ENCODE assay signal across 24 cellular contexts in the genomic region with DNA sequence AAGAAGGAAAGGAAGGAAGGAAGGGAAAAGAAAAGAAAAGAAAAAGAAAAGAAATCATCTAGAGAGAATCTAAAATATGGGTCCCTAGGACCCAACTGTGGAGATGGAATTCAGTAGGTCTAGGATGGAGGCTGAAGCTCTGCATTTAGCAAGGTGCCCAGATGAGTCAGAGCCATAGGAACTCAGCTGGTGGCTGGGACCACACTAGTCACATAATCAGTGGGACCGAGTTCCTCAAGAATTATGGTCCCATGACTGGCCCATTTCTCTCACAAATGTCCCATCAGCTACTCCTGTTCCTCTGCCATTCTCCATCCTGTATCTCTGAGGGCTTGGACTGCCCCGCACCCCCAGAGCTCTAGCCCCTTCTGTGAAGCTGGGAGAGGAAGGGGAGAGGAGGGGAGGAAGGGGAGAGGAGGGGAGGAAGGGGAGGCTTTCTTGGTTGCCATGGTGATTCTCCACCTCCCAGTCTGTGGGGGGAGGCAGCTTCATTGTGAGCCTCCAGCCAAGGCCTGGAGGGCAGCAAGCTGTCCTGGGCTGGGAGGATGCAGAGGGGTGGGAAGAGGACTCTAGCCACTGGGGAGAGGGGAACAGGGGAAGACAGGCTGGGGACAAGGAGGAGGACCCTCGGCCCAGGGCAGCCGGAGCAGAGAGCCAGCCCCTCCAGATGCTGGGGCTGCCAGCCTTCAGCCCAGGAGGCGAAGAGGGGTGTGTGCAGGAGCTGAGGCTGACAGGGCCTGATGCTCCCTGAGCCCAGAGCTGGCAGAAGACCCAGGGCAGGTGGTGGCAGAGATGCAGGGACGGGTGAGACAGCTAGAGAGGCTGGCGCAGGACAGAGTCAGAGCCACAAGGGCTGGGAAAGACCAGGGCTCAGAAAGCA. TPM values are rescaled to one million over a fixed set of nuclear protein-coding genes. Genes with fewer than 3 reads are reported as not detected.
DNase-seq lines count a peak whose midpoint lies in the region; ATAC-seq, FAIRE-seq and TF ChIP-seq lines count a peak whose summit lies in the region.
"Had no signal": no experiment of that assay in that cellular context is flagged by ENCODE, and none has a peak within 500 bp of the region (broad histone marks: within the 10 kb centered on the region; RNA-seq: fewer than 3 reads in every experiment).

No MANE protein-coding gene starts in this region.

- H3K9me2 ChIP-seq in SK-N-SH = no peaks in the 10 kb centered on the region

- H2AFZ ChIP-seq in SK-N-SH (ENCODE audit: low read depth) = no peak overlapping the region

- ATAC-seq in SK-N-SH treated with all-trans-retinoic acid at 6 μM for 48 hours (no peak), HG03097 (IDR thresholded peaks at IDR 0.05; ENCODE audit: low FRiP score, unreplicated experiment) (no peak), aorta (ENCODE audit: low FRiP score) (no peak)
- ATAC-seq: activated naive CD4-positive, alpha-beta T cell treated with anti-CD3 and anti-CD28 coated beads, Interleukin-2, amount 50 U/mL, for 72 hours had no signal

- FAIRE-seq in RCC 7860 (lab: Jason Lieb, UNC) = no peak
- FAIRE-seq: endothelial cell of umbilical vein, islet of Langerhans had no signal

- no peak for TF ChIP-seq RAD21 in SK-N-SH (IDR thresholded peaks at IDR 0.05; ENCODE audit: low read length)

- TF ChIP-seq CTCF in SK-N-SH (IDR thresholded peaks at IDR 0.05) = no peak

- intact Hi-C loops in aorta (cut with DNase I) = no loop called here

- H3K27me3 ChIP-seq in SK-N-SH (ENCODE audit: insufficient read depth) = no peaks in the 10 kb centered on the region
- no peaks in the 10 kb centered on the region for H3K27me3 ChIP-seq in aorta (ENCODE audit: control insufficient read depth in 1 of 2, insufficient read depth in 2 of 2, low read length in 1 of 2)
- H3K27me3 ChIP-seq: MG63 had no signal

- H3K4me3 ChIP-seq in SK-N-SH (ENCODE audit: low read depth in 2 of 2, low read length in 1 of 2) (no peak overlapping the region), aorta (ENCODE audit: low read length in 2 of 2) (no peak overlapping the region)
- H3K4me3 ChIP-seq: MG63 had no signal

- CTCF ChIA-PET in SK-N-SH (lab: Yijun Ruan, JAX) = interaction anchor here (0.8 kb wide), 1 partner anchor 38 kb away, joined by 3 read pairs; no protein-coding TSS in a partner anchor

- H3K79me2 ChIP-seq in SK-N-SH (ENCODE audit: insufficient read depth) = no peaks in the 10 kb centered on the region

- no peak for TF ChIP-seq EP300 in SK-N-SH (IDR thresholded peaks at IDR 0.05; ENCODE audit: borderline replicate concordance in 1 of 2, low read depth in 1 of 2, low read length in 1 of 2)

- no peak overlapping the region for H3K4me2 ChIP-seq in SK-N-SH

- H3K27ac ChIP-seq in SK-N-SH (ENCODE audit: low read depth in 2 of 2, low read length in 1 of 2) = no peak overlapping the region
- H3K27ac ChIP-seq in aorta (ENCODE audit: low read depth in 1 of 2, low read length in 2 of 2) = no peak overlapping the region

- H3K4me1 ChIP-seq in SK-N-SH (ENCODE audit: control insufficient read depth in 1 of 2, insufficient read depth in 2 of 2, low read depth in 1 of 2, low read length in 1 of 2) (peaks cover 0 to 3% of the 10 kb centered on the region in 2 experiments; a peak in 1 of 4 replicates), aorta (ENCODE audit: control insufficient read depth in 1 of 2, insufficient read depth in 2 of 2, low read length in 2 of 2) (no peaks in the 10 kb centered on the region)

- WGBS in SK-N-SH (ENCODE audit: low lambda C conversion rate) = 76% methylated on average over 6 of the region's 7 CpGs
- WGBS in aorta, 2 donors = 73 to 79% methylated on average over 7 of the region's 7 CpGs

- H3K9me3 ChIP-seq in SK-N-SH (no peaks in the 10 kb centered on the region), aorta (ENCODE audit: control insufficient read depth, low read length) (no peaks in the 10 kb centered on the region)
- H3K9me3 ChIP-seq: MG63 had no signal

- DNase-seq in SK-N-SH (peak; percentile 54), RCC 7860 (ENCODE audit: low spot score) (peak; percentile 70), islet precursor cell (peak; percentile 82), HPDE6-E6E7 (ENCODE audit: extremely low spot score) (no peak), NCI-H1092 (lab: John Stamatoyannopoulos, UW) (no peak), aorta (no peak)
- DNase-seq: activated CD4-positive, alpha-beta T cell treated with anti-CD3 and anti-CD28 coated beads for 4 hours; Calu3; cortex of kidney; hippocampal formation; IMR-90; mammary epithelial cell; MG63; NCI-H1436 treated with DMSO at 0.1 percent for 48 hours; NCI-H345; SW 1271 had no signal

- no peak overlapping the region for H3K9ac ChIP-seq in SK-N-SH

- H4K20me1 ChIP-seq in SK-N-SH (ENCODE audit: insufficient read depth) = no peaks in the 10 kb centered on the region

- no peaks in the 10 kb centered on the region for H3F3A ChIP-seq in SK-N-SH (replicated peaks; ENCODE audit: insufficient read depth)

- H3K36me3 ChIP-seq in SK-N-SH (replicated peaks in 1 of 2; ENCODE audit: control insufficient read depth in 1 of 2, insufficient read depth in 2 of 2, low read length in 1 of 2) (no peaks in the 10 kb centered on the region), aorta (ENCODE audit: control insufficient read depth in 1 of 2, insufficient read depth in 2 of 2, low read length in 1 of 2) (no peaks in the 10 kb centered on the region)
- H3K36me3 ChIP-seq: MG63 had no signal

- POLR2A ChIA-PET in SK-N-SH (lab: Yijun Ruan, JAX) = no interaction called here

TF ChIP-seq in SK-N-SH, 30 proteins besides CTCF, POLR2A, EP300 and RAD21:
- TF ChIP-seq NFIC (IDR thresholded peaks at IDR 0.05; ENCODE audit: borderline replicate concordance) = no peak
- TF ChIP-seq, protein P1, sequence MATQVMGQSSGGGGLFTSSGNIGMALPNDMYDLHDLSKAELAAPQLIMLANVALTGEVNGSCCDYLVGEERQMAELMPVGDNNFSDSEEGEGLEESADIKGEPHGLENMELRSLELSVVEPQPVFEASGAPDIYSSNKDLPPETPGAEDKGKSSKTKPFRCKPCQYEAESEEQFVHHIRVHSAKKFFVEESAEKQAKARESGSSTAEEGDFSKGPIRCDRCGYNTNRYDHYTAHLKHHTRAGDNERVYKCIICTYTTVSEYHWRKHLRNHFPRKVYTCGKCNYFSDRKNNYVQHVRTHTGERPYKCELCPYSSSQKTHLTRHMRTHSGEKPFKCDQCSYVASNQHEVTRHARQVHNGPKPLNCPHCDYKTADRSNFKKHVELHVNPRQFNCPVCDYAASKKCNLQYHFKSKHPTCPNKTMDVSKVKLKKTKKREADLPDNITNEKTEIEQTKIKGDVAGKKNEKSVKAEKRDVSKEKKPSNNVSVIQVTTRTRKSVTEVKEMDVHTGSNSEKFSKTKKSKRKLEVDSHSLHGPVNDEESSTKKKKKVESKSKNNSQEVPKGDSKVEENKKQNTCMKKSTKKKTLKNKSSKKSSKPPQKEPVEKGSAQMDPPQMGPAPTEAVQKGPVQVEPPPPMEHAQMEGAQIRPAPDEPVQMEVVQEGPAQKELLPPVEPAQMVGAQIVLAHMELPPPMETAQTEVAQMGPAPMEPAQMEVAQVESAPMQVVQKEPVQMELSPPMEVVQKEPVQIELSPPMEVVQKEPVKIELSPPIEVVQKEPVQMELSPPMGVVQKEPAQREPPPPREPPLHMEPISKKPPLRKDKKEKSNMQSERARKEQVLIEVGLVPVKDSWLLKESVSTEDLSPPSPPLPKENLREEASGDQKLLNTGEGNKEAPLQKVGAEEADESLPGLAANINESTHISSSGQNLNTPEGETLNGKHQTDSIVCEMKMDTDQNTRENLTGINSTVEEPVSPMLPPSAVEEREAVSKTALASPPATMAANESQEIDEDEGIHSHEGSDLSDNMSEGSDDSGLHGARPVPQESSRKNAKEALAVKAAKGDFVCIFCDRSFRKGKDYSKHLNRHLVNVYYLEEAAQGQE (IDR thresholded peaks at IDR 0.05; ENCODE audit: low read depth, low read length) = no peak
- no peak for TF ChIP-seq GATA2 (CRISPR knock-in tag; IDR thresholded peaks at IDR 0.05)
TF ChIP-seq in SK-N-SH: peak in this region for 0.

TF ChIP-seq in SK-N-SH treated with all-trans-retinoic acid at 6 μM for 48 hours, 23 proteins besides CTCF, POLR2A, EP300 and RAD21 (continues in another document):
- TF ChIP-seq PPARA (CRISPR knock-in tag; IDR thresholded peaks at IDR 0.05; ENCODE audit: borderline replicate concordance) (no peak), OSR1 (CRISPR knock-in tag; IDR thresholded peaks at IDR 0.05) (no peak), ZFP30 (CRISPR knock-in tag; IDR thresholded peaks at IDR 0.05) (no peak), ZNF565 (CRISPR knock-in tag; conservative IDR thresholded peaks at IDR 0.05; ENCODE audit: low read depth) (no peak), BACH2 (CRISPR knock-in tag; IDR thresholded peaks at IDR 0.05; ENCODE audit: borderline replicate concordance) (no peak), CSDC2 (CRISPR knock-in tag; IDR thresholded peaks at IDR 0.05) (no peak), TOX (CRISPR knock-in tag; IDR thresholded peaks at IDR 0.05; ENCODE audit: borderline replicate concordance) (no peak), GLIS3 (CRISPR knock-in tag; IDR thresholded peaks at IDR 0.05) (no peak)

RNA-seq across cellular contexts. Expression of a gene that starts 37.8 kb away (rescaled TPM):
- polyA plus RNA-seq in SK-N-SH (2012; rRNA removed) (not detected in 2 replicates), aorta (not detected)
- not detected in 2 replicates for polyA plus RNA-seq in SK-N-SH (2012; cell fraction: cytosol; rRNA removed)
- not detected in 2 replicates for polyA plus RNA-seq in SK-N-SH (2012; cell fraction: nucleus; rRNA removed)
- not detected for total RNA-seq in aorta
- total RNA-seq: activated naive CD4-positive, alpha-beta T cell treated with anti-CD3 and anti-CD28 coated beads, Interleukin-2, amount 50 U/mL, for 72 hours; endothelial cell of umbilical vein; IMR-90; mammary epithelial cell; myocyte; osteoblast had no signal
- polyA plus RNA-seq: endothelial cell of umbilical vein, IMR-90, mammary epithelial cell, urinary bladder had no signal

RNA-seq across cellular contexts. Expression of a gene that starts 49.3 kb away (rescaled TPM):
- polyA plus RNA-seq in SK-N-SH (2012; rRNA removed) = 14.6 and 18.8 TPM in 2 replicates
- polyA plus RNA-seq in SK-N-SH (2012; cell fraction: cytosol; rRNA removed) = 18.7 and 22.1 TPM in 2 replicates
- 21.0 and 21.2 TPM in 2 replicates for polyA plus RNA-seq in SK-N-SH (2012; cell fraction: nucleus; rRNA removed)
- 10 to 100 TPM; 36.1 to 41.0 TPM for total RNA-seq in aorta
- 10 to 100 TPM; 38.2 to 44.2 TPM for polyA plus RNA-seq in aorta

Comparison
In these comparisons a context has a peak if more than half of its experiments do, and no peak if none do; other contexts are left out.
1. DNase-seq: peak in SK-N-SH (single experiment), RCC 7860 (single experiment) and islet precursor cell (single experiment); none in HPDE6-E6E7 (single experiment), NCI-H1092 (single experiment) and aorta (0 of 2).